1 cellular context compared by ENCODE assay signal in genomic region chrX:133350751-133351150, GRCh38.
TF ChIP-seq lines count a peak whose summit lies in the region.

No MANE protein-coding gene starts in this region.

TF ChIP-seq in HEK293, 187 proteins besides CTCF, POLR2A, EP300 and RAD21 (continued from another document and continues in another):
- TF ChIP-seq ZNF645 (tag by site-specific recombination; IDR thresholded peaks at IDR 0.05): no peak
- no peak for TF ChIP-seq ZNF404 (tag by site-specific recombination; IDR thresholded peaks at IDR 0.05)
- TF ChIP-seq, protein P1, sequence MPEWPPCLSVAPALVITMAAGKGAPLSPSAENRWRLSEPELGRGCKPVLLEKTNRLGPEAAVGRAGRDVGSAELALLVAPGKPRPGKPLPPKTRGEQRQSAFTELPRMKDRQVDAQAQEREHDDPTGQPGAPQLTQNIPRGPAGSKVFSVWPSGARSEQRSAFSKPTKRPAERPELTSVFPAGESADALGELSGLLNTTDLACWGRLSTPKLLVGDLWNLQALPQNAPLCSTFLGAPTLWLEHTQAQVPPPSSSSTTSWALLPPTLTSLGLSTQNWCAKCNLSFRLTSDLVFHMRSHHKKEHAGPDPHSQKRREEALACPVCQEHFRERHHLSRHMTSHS (tag by site-specific recombination; IDR thresholded peaks at IDR 0.05): no peak
- TF ChIP-seq ZNF311 (tag by site-specific recombination; IDR thresholded peaks at IDR 0.05; ENCODE audit: borderline replicate concordance): no peak
- TF ChIP-seq MEIS1 (CRISPR knock-in tag; IDR thresholded peaks at IDR 0.05; ENCODE audit: borderline replicate concordance): no peak
- TF ChIP-seq ZNF146 (tag by site-specific recombination; IDR thresholded peaks at IDR 0.05): no peak
- no peak for TF ChIP-seq ZNF138 (tag by site-specific recombination; IDR thresholded peaks at IDR 0.05; ENCODE audit: borderline replicate concordance)
- no peak for TF ChIP-seq SETDB1 (IDR thresholded peaks at IDR 0.05; ENCODE audit: insufficient read length, low read length)
- TF ChIP-seq FEZF1 (tag by site-specific recombination; IDR thresholded peaks at IDR 0.05): peak; percentile 40; the same call in 1 of the 2 replicates
- TF ChIP-seq ZNF530 (tag by site-specific recombination; IDR thresholded peaks at IDR 0.05; ENCODE audit: low read depth): no peak
- TF ChIP-seq, protein P2, sequence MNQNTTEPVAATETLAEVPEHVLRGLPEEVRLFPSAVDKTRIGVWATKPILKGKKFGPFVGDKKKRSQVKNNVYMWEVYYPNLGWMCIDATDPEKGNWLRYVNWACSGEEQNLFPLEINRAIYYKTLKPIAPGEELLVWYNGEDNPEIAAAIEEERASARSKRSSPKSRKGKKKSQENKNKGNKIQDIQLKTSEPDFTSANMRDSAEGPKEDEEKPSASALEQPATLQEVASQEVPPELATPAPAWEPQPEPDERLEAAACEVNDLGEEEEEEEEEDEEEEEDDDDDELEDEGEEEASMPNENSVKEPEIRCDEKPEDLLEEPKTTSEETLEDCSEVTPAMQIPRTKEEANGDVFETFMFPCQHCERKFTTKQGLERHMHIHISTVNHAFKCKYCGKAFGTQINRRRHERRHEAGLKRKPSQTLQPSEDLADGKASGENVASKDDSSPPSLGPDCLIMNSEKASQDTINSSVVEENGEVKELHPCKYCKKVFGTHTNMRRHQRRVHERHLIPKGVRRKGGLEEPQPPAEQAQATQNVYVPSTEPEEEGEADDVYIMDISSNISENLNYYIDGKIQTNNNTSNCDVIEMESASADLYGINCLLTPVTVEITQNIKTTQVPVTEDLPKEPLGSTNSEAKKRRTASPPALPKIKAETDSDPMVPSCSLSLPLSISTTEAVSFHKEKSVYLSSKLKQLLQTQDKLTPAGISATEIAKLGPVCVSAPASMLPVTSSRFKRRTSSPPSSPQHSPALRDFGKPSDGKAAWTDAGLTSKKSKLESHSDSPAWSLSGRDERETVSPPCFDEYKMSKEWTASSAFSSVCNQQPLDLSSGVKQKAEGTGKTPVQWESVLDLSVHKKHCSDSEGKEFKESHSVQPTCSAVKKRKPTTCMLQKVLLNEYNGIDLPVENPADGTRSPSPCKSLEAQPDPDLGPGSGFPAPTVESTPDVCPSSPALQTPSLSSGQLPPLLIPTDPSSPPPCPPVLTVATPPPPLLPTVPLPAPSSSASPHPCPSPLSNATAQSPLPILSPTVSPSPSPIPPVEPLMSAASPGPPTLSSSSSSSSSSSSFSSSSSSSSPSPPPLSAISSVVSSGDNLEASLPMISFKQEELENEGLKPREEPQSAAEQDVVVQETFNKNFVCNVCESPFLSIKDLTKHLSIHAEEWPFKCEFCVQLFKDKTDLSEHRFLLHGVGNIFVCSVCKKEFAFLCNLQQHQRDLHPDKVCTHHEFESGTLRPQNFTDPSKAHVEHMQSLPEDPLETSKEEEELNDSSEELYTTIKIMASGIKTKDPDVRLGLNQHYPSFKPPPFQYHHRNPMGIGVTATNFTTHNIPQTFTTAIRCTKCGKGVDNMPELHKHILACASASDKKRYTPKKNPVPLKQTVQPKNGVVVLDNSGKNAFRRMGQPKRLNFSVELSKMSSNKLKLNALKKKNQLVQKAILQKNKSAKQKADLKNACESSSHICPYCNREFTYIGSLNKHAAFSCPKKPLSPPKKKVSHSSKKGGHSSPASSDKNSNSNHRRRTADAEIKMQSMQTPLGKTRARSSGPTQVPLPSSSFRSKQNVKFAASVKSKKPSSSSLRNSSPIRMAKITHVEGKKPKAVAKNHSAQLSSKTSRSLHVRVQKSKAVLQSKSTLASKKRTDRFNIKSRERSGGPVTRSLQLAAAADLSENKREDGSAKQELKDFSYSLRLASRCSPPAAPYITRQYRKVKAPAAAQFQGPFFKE (tag by site-specific recombination; IDR thresholded peaks at IDR 0.05; ENCODE audit: borderline replicate concordance): no peak
- no peak for TF ChIP-seq ZNF184 (tag by site-specific recombination; IDR thresholded peaks at IDR 0.05)
- no peak for TF ChIP-seq ZNF654 (tag by site-specific recombination; IDR thresholded peaks at IDR 0.05; ENCODE audit: low read depth)
- TF ChIP-seq IKZF3 (tag by site-specific recombination; IDR thresholded peaks at IDR 0.05): no peak
- no peak for TF ChIP-seq ZNF16 (tag by site-specific recombination; IDR thresholded peaks at IDR 0.05; ENCODE audit: low read depth)
- TF ChIP-seq, protein P3, sequence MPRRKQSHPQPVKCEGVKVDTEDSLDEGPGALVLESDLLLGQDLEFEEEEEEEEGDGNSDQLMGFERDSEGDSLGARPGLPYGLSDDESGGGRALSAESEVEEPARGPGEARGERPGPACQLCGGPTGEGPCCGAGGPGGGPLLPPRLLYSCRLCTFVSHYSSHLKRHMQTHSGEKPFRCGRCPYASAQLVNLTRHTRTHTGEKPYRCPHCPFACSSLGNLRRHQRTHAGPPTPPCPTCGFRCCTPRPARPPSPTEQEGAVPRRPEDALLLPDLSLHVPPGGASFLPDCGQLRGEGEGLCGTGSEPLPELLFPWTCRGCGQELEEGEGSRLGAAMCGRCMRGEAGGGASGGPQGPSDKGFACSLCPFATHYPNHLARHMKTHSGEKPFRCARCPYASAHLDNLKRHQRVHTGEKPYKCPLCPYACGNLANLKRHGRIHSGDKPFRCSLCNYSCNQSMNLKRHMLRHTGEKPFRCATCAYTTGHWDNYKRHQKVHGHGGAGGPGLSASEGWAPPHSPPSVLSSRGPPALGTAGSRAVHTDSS (tag by site-specific recombination; IDR thresholded peaks at IDR 0.05): peak; percentile 34; the same call in 1 of the 2 replicates
- no peak for TF ChIP-seq ZFP69B (tag by site-specific recombination; IDR thresholded peaks at IDR 0.05)
- no peak for TF ChIP-seq ZNF433 (tag by site-specific recombination; IDR thresholded peaks at IDR 0.05; ENCODE audit: low read depth)
- no peak for TF ChIP-seq ZBTB1 (tag by site-specific recombination; IDR thresholded peaks at IDR 0.05)
- TF ChIP-seq ZNF677 (tag by site-specific recombination; IDR thresholded peaks at IDR 0.05): no peak
- TF ChIP-seq ZSCAN5A (tag by site-specific recombination; IDR thresholded peaks at IDR 0.05): no peak
- TF ChIP-seq SP7 (tag by site-specific recombination; IDR thresholded peaks at IDR 0.05): peak; percentile 36; the same call in 1 of the 2 replicates
- TF ChIP-seq, protein P4, sequence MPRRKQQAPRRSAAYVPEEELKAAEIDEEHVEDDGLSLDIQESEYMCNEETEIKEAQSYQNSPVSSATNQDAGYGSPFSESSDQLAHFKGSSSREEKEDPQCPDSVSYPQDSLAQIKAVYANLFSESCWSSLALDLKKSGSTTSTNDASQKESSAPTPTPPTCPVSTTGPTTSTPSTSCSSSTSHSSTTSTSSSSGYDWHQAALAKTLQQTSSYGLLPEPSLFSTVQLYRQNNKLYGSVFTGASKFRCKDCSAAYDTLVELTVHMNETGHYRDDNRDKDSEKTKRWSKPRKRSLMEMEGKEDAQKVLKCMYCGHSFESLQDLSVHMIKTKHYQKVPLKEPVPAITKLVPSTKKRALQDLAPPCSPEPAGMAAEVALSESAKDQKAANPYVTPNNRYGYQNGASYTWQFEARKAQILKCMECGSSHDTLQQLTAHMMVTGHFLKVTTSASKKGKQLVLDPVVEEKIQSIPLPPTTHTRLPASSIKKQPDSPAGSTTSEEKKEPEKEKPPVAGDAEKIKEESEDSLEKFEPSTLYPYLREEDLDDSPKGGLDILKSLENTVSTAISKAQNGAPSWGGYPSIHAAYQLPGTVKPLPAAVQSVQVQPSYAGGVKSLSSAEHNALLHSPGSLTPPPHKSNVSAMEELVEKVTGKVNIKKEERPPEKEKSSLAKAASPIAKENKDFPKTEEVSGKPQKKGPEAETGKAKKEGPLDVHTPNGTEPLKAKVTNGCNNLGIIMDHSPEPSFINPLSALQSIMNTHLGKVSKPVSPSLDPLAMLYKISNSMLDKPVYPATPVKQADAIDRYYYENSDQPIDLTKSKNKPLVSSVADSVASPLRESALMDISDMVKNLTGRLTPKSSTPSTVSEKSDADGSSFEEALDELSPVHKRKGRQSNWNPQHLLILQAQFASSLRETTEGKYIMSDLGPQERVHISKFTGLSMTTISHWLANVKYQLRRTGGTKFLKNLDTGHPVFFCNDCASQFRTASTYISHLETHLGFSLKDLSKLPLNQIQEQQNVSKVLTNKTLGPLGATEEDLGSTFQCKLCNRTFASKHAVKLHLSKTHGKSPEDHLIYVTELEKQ (tag by site-specific recombination; IDR thresholded peaks at IDR 0.05; ENCODE audit: borderline replicate concordance): no peak
- TF ChIP-seq BCL6B (tag by site-specific recombination; IDR thresholded peaks at IDR 0.05): no peak
- peak; percentile 89 for TF ChIP-seq WT1 (tag by site-specific recombination; IDR thresholded peaks at IDR 0.05)
- no peak for TF ChIP-seq SCRT1 (tag by site-specific recombination; IDR thresholded peaks at IDR 0.05; ENCODE audit: borderline replicate concordance)
- no peak for TF ChIP-seq ZSCAN23 (tag by site-specific recombination; IDR thresholded peaks at IDR 0.05)
- no peak for TF ChIP-seq ZNF140 (tag by site-specific recombination; IDR thresholded peaks at IDR 0.05)
- no peak for TF ChIP-seq ZNF132 (tag by site-specific recombination; IDR thresholded peaks at IDR 0.05; ENCODE audit: borderline replicate concordance)
- no peak for TF ChIP-seq ZNF324 (tag by site-specific recombination; IDR thresholded peaks at IDR 0.05)
- TF ChIP-seq ZBTB48 (tag by site-specific recombination; IDR thresholded peaks at IDR 0.05): no peak
- TF ChIP-seq PRDM6 (tag by site-specific recombination; IDR thresholded peaks at IDR 0.05): peak; percentile 50; the same call in 1 of the 2 replicates
- no peak for TF ChIP-seq REPIN1 (tag by site-specific recombination; IDR thresholded peaks at IDR 0.05; ENCODE audit: low read depth)
- TF ChIP-seq ZNF10 (tag by site-specific recombination; IDR thresholded peaks at IDR 0.05): no peak
- no peak for TF ChIP-seq TRIM28 (IDR thresholded peaks at IDR 0.05; ENCODE audit: borderline replicate concordance, low read length)
- no peak for TF ChIP-seq GLI4 (tag by site-specific recombination; IDR thresholded peaks at IDR 0.05)
- no peak for TF ChIP-seq ZXDB (tag by site-specific recombination; IDR thresholded peaks at IDR 0.05)
- no peak for TF ChIP-seq BCL11A (tag by site-specific recombination; IDR thresholded peaks at IDR 0.05; ENCODE audit: low read depth)
- TF ChIP-seq ZNF843 (tag by site-specific recombination; IDR thresholded peaks at IDR 0.05): no peak
- TF ChIP-seq ZNF600 (tag by site-specific recombination; IDR thresholded peaks at IDR 0.05): 0 out of 2 replicates have a peak, but pooled peaks have one; percentile 10
- no peak for TF ChIP-seq ZFP3 (tag by site-specific recombination; IDR thresholded peaks at IDR 0.05; ENCODE audit: low read depth)
- no peak for TF ChIP-seq ZNF785 (tag by site-specific recombination; IDR thresholded peaks at IDR 0.05)
- no peak for TF ChIP-seq HOXC10 (CRISPR knock-in tag; IDR thresholded peaks at IDR 0.05)
- TF ChIP-seq ZNF24 (tag by site-specific recombination; IDR thresholded peaks at IDR 0.05): no peak
- no peak for TF ChIP-seq ZNF501 (tag by site-specific recombination; IDR thresholded peaks at IDR 0.05)
- TF ChIP-seq, protein P5, sequence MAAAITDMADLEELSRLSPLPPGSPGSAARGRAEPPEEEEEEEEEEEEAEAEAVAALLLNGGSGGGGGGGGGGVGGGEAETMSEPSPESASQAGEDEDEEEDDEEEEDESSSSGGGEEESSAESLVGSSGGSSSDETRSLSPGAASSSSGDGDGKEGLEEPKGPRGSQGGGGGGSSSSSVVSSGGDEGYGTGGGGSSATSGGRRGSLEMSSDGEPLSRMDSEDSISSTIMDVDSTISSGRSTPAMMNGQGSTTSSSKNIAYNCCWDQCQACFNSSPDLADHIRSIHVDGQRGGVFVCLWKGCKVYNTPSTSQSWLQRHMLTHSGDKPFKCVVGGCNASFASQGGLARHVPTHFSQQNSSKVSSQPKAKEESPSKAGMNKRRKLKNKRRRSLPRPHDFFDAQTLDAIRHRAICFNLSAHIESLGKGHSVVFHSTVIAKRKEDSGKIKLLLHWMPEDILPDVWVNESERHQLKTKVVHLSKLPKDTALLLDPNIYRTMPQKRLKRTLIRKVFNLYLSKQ (tag by site-specific recombination; IDR thresholded peaks at IDR 0.05; ENCODE audit: borderline replicate concordance): no peak
